In the genomic region with DNA sequence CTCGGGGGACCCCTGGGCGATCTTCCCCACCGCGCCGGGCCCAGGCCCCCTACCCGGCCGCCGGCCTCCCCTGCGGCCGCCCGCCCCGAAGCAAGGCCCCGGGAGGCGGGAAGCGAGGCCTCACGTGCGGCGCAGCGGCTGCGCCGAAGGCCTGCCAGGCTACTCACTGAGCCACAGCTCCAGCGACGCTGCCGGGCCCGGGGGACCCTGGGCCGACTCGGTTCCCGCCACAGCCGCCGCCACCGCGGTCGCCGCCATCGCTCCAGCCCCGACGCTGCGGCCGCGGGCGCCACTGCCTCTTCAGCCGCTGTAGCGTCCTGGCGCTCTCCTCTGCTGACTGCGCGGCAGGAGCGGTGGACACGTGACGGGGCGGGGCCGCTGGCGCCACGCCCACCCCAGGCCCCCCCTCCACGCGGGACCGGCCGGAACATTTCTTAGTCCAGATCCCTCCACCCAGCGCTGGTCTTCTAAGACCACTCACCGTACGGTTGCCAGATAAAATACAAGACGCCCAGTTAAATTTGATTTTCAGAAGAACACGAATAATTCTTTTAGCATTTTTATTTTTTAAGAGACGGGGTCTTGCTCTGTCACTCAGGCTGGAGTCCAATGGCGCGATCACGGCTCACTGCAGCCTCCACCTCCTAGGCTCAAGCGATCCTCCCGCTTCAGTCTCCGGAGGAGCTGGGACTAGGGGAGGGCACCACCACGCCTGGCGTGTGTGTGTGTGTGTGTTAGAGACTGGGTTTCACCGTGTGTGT, we compare ENCODE assay signal across 8 cellular contexts. TPM values are rescaled to one million over a fixed set of nuclear protein-coding genes. Genes with fewer than 3 reads are reported as not detected.
DNase-seq lines count a peak whose midpoint lies in the region; ATAC-seq and TF ChIP-seq lines count a peak whose summit lies in the region.

A gene with protein sequence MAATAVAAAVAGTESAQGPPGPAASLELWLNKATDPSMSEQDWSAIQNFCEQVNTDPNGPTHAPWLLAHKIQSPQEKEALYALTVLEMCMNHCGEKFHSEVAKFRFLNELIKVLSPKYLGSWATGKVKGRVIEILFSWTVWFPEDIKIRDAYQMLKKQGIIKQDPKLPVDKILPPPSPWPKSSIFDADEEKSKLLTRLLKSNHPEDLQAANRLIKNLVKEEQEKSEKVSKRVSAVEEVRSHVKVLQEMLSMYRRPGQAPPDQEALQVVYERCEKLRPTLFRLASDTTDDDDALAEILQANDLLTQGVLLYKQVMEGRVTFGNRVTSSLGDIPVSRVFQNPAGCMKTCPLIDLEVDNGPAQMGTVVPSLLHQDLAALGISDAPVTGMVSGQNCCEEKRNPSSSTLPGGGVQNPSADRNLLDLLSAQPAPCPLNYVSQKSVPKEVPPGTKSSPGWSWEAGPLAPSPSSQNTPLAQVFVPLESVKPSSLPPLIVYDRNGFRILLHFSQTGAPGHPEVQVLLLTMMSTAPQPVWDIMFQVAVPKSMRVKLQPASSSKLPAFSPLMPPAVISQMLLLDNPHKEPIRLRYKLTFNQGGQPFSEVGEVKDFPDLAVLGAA (minus strand): TSS at position 341 of the 761 bp plus-strand sequence. CDS start 83 bp downstream, at position 258.

- peak within 1 kb of the TSS; percentile 51 to 79 (median 66) for H3K4me3 ChIP-seq in fibroblast of lung (replicated peaks in 1 of 4; ENCODE audit: control extremely low read depth in 1 of 4, insufficient read depth in 1 of 4, low read depth in 3 of 4, low read length in 4 of 4)
- peak within 1 kb of the TSS; percentile 73 for H3K4me3 ChIP-seq in naive thymus-derived CD4-positive, alpha-beta T cell (ENCODE audit: low read length)

- H3K27ac ChIP-seq in fibroblast of lung (ENCODE audit: insufficient read depth, low read length): peak within 1 kb of the TSS; percentile 48
- peak within 1 kb of the TSS; percentile 74 for H3K27ac ChIP-seq in naive thymus-derived CD4-positive, alpha-beta T cell (ENCODE audit: low read depth, low read length)

- H3K9ac ChIP-seq in fibroblast of lung (ENCODE audit: insufficient read depth, low read length): peak within 1 kb of the TSS; percentile 87

- TF ChIP-seq CTCF in fibroblast of lung (conservative IDR thresholded peaks at IDR 0.05 in 1 of 2, IDR thresholded peaks at IDR 0.05 in 1 of 2; ENCODE audit: low read depth in 1 of 2, low read length in 2 of 2): no peak

- intact Hi-C loops in naive thymus-derived CD4-positive, alpha-beta T cell (cut with micrococcal nuclease): loop anchor here (1.0 kb wide), 4 partner anchors 47 to 131 kb away; partner anchors contain the start of genes EARS2 (in 2 of the 2), UBFD1 (in 2 of the 2), COG7 (in 1 of the 2) and DCTN5 (in 1 of the 2)

- peaks cover 2% of the 10 kb centered on the region for H4K20me1 ChIP-seq in fibroblast of lung (ENCODE audit: control insufficient read depth, extremely low read depth, insufficient read depth, low read length)

- H3K79me2 ChIP-seq in fibroblast of lung (ENCODE audit: control insufficient read depth, insufficient read depth, low read length): peaks cover 18% of the 10 kb centered on the region

- H3K36me3 ChIP-seq in fibroblast of lung (ENCODE audit: control insufficient read depth, insufficient read depth, low read length): no peaks in the 10 kb centered on the region
- no peaks in the 10 kb centered on the region for H3K36me3 ChIP-seq in naive thymus-derived CD4-positive, alpha-beta T cell (ENCODE audit: control insufficient read depth in 2 of 3, insufficient read depth in 3 of 3, low read length in 3 of 3)

- peaks cover 2% of the 10 kb centered on the region for H3K4me1 ChIP-seq in fibroblast of lung (ENCODE audit: control insufficient read depth, extremely low read depth, insufficient read depth, low read length)
- H3K4me1 ChIP-seq in naive thymus-derived CD4-positive, alpha-beta T cell (ENCODE audit: control insufficient read depth in 2 of 2, insufficient read depth in 2 of 2, low read length in 2 of 2): peaks cover 36 to 50% of the 10 kb centered on the region in 2 donors

- H3K27me3 ChIP-seq in fibroblast of lung (ENCODE audit: control insufficient read depth, insufficient read depth, low read length): no peaks in the 10 kb centered on the region
- H3K27me3 ChIP-seq in naive thymus-derived CD4-positive, alpha-beta T cell (ENCODE audit: control insufficient read depth in 2 of 2, insufficient read depth in 2 of 2, low read length in 2 of 2): no peaks in the 10 kb centered on the region

- peaks cover 43 to 65% (median 56%) of the 10 kb centered on the region in 7 donors for H3K4me1 Mint-ChIP-seq in naive thymus-derived CD4-positive, alpha-beta T cell
- peaks cover 50% of the 10 kb centered on the region for H3K4me1 Mint-ChIP-seq in stimulated activated effector memory CD8-positive, alpha-beta T cell treated with anti-CD3 and anti-CD28 coated beads, Interleukin-12 subunit alpha, Interleukin-12 subunit beta, amount 100 ng/mL, for 72 hours

- H3K9me3 ChIP-seq in fibroblast of lung (ENCODE audit: control insufficient read depth, insufficient read depth, low read depth, low read length): no peaks in the 10 kb centered on the region
- no peaks in the 10 kb centered on the region for H3K9me3 ChIP-seq in naive thymus-derived CD4-positive, alpha-beta T cell (ENCODE audit: control insufficient read depth in 2 of 3, low read length in 3 of 3)

- peak within 1 kb of the TSS; percentile 79 for H3K4me2 ChIP-seq in fibroblast of lung (ENCODE audit: extremely low read depth, insufficient read depth, low read length)

- POLR2A ChIA-PET in naive thymus-derived CD4-positive, alpha-beta T cell (lab: Charles Lee): interaction anchor here (0.7 to 1.5 kb wide), 5 partner anchors 14 to 1440 kb away, joined by 3 to 6 read pairs (median 5); partner anchors contain the start of genes COG7, EARS2 and UBFD1

- peak within 1 kb of the TSS; percentile 78 to 94 (median 83) for H3K27ac Mint-ChIP-seq in naive thymus-derived CD4-positive, alpha-beta T cell
- H3K27ac Mint-ChIP-seq in stimulated activated effector memory CD8-positive, alpha-beta T cell treated with anti-CD3 and anti-CD28 coated beads, Interleukin-12 subunit alpha, Interleukin-12 subunit beta, amount 100 ng/mL, for 72 hours: peak within 1 kb of the TSS; percentile 87

- peak; percentile 57 for DNase-seq in DMS114 treated with DMSO at 0.1 percent for 48 hours (lab: John Stamatoyannopoulos, UW; ENCODE audit: unreplicated experiment)
- peak; percentile 87 for DNase-seq in KBM-7
- DNase-seq in RKO (ENCODE audit: low spot score): peak; percentile 82
- DNase-seq in activated T-helper 1 cell treated with anti-CD3 and anti-CD28 coated beads, Interleukin-2, amount 50 U/mL, for 16 hours (ENCODE audit: low read depth in 1 of 2, low spot score in 1 of 2): peak; percentile 59 to 72
- DNase-seq in fibroblast of lung (ENCODE audit: low read depth in 2 of 2): peak; percentile 74 to 76
- peak; percentile 61 to 84 (median 74) for DNase-seq in naive thymus-derived CD4-positive, alpha-beta T cell
- peak; percentile 64 to 88 for DNase-seq in stimulated activated effector memory CD8-positive, alpha-beta T cell treated with anti-CD3 and anti-CD28 coated beads, Interleukin-12 subunit alpha, Interleukin-12 subunit beta, amount 100 ng/mL, for 72 hours (ENCODE audit: low spot score in 2 of 2)

- in situ Hi-C loops in KBM-7 (cut with MboI; ENCODE audit: low pct_unique_long_range_greater_than_20kb, low sequenced_read_pairs): no loop called here

- peak; percentile 75 for ATAC-seq in GM21529 (IDR thresholded peaks at IDR 0.05; ENCODE audit: unreplicated experiment)
- peak; percentile 96 for ATAC-seq in naive thymus-derived CD4-positive, alpha-beta T cell
- ATAC-seq in stimulated activated effector memory CD8-positive, alpha-beta T cell treated with anti-CD3 and anti-CD28 coated beads, Interleukin-12 subunit alpha, Interleukin-12 subunit beta, amount 100 ng/mL, for 72 hours: peak; percentile 92

- no peaks in the 10 kb centered on the region for H3K9me3 Mint-ChIP-seq in naive thymus-derived CD4-positive, alpha-beta T cell
- H3K9me3 Mint-ChIP-seq in stimulated activated effector memory CD8-positive, alpha-beta T cell treated with anti-CD3 and anti-CD28 coated beads, Interleukin-12 subunit alpha, Interleukin-12 subunit beta, amount 100 ng/mL, for 72 hours: peaks cover 4% of the 10 kb centered on the region

- peak within 1 kb of the TSS; percentile 86 to 99 (median 92) for H3K4me3 Mint-ChIP-seq in naive thymus-derived CD4-positive, alpha-beta T cell
- H3K4me3 Mint-ChIP-seq in stimulated activated effector memory CD8-positive, alpha-beta T cell treated with anti-CD3 and anti-CD28 coated beads, Interleukin-12 subunit alpha, Interleukin-12 subunit beta, amount 100 ng/mL, for 72 hours: peak within 1 kb of the TSS; percentile 95

- peaks cover 0 to 16% (median 0%) of the 10 kb centered on the region in 5 donors for H3K36me3 Mint-ChIP-seq in naive thymus-derived CD4-positive, alpha-beta T cell
- H3K36me3 Mint-ChIP-seq in stimulated activated effector memory CD8-positive, alpha-beta T cell treated with anti-CD3 and anti-CD28 coated beads, Interleukin-12 subunit alpha, Interleukin-12 subunit beta, amount 100 ng/mL, for 72 hours: peaks cover 31% of the 10 kb centered on the region

- H3K27me3 Mint-ChIP-seq in naive thymus-derived CD4-positive, alpha-beta T cell: no peaks in the 10 kb centered on the region

- CTCF ChIA-PET in naive thymus-derived CD4-positive, alpha-beta T cell (lab: Charles Lee): no interaction called here

- H2AFZ ChIP-seq in fibroblast of lung (ENCODE audit: low read length): peak within 1 kb of the TSS; percentile 55

RNA-seq across cellular contexts. Expression of the gene that starts here (rescaled TPM):
- total RNA-seq in fibroblast of lung: 19.5 and 22.9 TPM in 2 replicates
- 29.6 and 34.7 TPM in 2 replicates for polyA plus RNA-seq in fibroblast of lung
- polyA plus RNA-seq in fibroblast of lung (2012): 21.7 and 22.0 TPM in 2 replicates
- polyA minus RNA-seq in fibroblast of lung (ENCODE audit: low replicate concordance): 18.3 and 44.2 TPM in 2 replicates
- total RNA-seq in naive thymus-derived CD4-positive, alpha-beta T cell: 100 to 1,000 TPM in 4 of 5 experiments, 10 to 100 TPM in 1; 99.3 to 138 (median 104) TPM
- 10 to 100 TPM; 41.7 to 44.6 TPM for polyA plus RNA-seq in naive thymus-derived CD4-positive, alpha-beta T cell

Comparison
In these comparisons a context has a peak if more than half of its experiments do, and no peak if none do; other contexts are left out.
1. Peak in every context shown above with its lines: DNase-seq, ATAC-seq, H3K4me3 ChIP-seq and H3K27ac ChIP-seq.